ENCODE assay signal across 19 cellular contexts in the genomic region with DNA sequence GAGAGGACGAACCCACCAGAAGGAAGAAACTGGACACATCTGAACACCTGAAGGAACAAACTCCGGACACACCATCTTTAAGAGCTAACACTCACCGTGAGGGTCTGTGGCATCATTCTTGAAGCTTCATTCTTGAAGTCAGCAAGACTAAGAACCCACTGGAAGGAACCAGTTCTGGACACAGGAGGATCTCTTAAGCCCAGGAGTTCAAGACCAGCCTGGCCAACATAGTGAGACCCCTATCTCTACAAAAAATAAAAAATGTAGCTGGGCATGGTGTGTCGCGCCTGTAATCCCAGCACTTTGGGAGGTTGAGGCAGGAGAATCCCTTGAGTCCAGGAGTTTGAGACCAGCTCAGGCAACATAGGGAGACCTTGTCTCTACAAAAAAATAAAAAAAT. TPM values are rescaled to one million over a fixed set of nuclear protein-coding genes. Genes with fewer than 3 reads are reported as not detected.
DNase-seq lines count a peak whose midpoint lies in the region; ATAC-seq, FAIRE-seq and TF ChIP-seq lines count a peak whose summit lies in the region.
"Had no signal": no experiment of that assay in that cellular context is flagged by ENCODE, and none has a peak within 500 bp of the region (broad histone marks: within the 10 kb centered on the region; RNA-seq: fewer than 3 reads in every experiment).

No MANE protein-coding gene starts in this region.

- intact Hi-C loops in activated CD8-positive, alpha-beta T cell treated with anti-CD3 and anti-CD28 coated beads for 36 hours (cut with micrococcal nuclease), result no loop called here
- intact Hi-C loops in vagina (cut with DNase I), result no loop called here

- TF ChIP-seq CTCF in A549 (IDR thresholded peaks at IDR 0.05) (no peak), osteocyte (IDR thresholded peaks at IDR 0.05) (no peak), vagina (IDR thresholded peaks at IDR 0.05) (no peak)
- TF ChIP-seq CTCF in activated CD8-positive, alpha-beta T cell treated with anti-CD3 and anti-CD28 coated beads for 36 hours (IDR thresholded peaks at IDR 0.05), result no peak

- H3K4me1 ChIP-seq in A549 (peaks cover 7% of the 10 kb centered on the region), vagina (peaks cover 13% of the 10 kb centered on the region)

- peak overlapping the region; percentile 43 for H3K4me3 Mint-ChIP-seq in activated CD4-positive, alpha-beta T cell treated with anti-CD3 and anti-CD28 coated beads, Interleukin-2, amount 10 ng/mL, durations not matched to agents 7 days and 5 days
- H3K4me3 Mint-ChIP-seq in activated CD8-positive, alpha-beta T cell treated with anti-CD3 and anti-CD28 coated beads for 36 hours, result peak overlapping the region; percentile 63
- peak overlapping the region; percentile 54 for H3K4me3 Mint-ChIP-seq in activated naive CD8-positive, alpha-beta T cell treated with anti-CD3 and anti-CD28 coated beads, Interleukin-2, amount 50 U/mL, for 24 hours
- H3K4me3 Mint-ChIP-seq in osteocyte (ENCODE audit: unreplicated experiment), result no peak overlapping the region
- H3K4me3 Mint-ChIP-seq: HFFc6 had no signal

- no peak for DNase-seq in activated CD4-positive, alpha-beta T cell treated with anti-CD3 and anti-CD28 coated beads, Interleukin-2, amount 10 ng/mL, durations not matched to agents 7 days and 5 days
- DNase-seq in activated CD4-positive, alpha-beta T cell treated with anti-CD3 and anti-CD28 coated beads, Interleukin-2, amount 50 U/mL, for 4 hours, result no peak
- DNase-seq in A549 (ENCODE audit: low read depth in 1 of 2, low spot score in 1 of 2) (no peak), osteocyte (ENCODE audit: extremely low spot score, unreplicated experiment) (no peak), NCI-H2171 (lab: John Stamatoyannopoulos, UW) (no peak), vagina (ENCODE audit: extremely low spot score in 2 of 2) (no peak)
- DNase-seq in activated CD8-positive, alpha-beta T cell treated with anti-CD3 and anti-CD28 coated beads for 36 hours, result no peak
- no peak for DNase-seq in activated naive CD8-positive, alpha-beta T cell treated with anti-CD3 and anti-CD28 coated beads, Interleukin-2, amount 50 U/mL, for 24 hours
- DNase-seq: DMS79, HFFc6, KBM-7, NCI-H1105, NCI-H1694, NCI-H2081 treated with DMSO at 0.1 percent for 48 hours had no signal

- no peaks in the 10 kb centered on the region for H3K36me3 ChIP-seq in vagina
- H3K36me3 ChIP-seq: BLaER1 treated with 17β-estradiol and CSF1 and Interleukin-3, amounts not matched to agents 10 nM and 100 nM had no signal

- H3K27ac ChIP-seq in A549 (no peak overlapping the region), vagina (no peak overlapping the region)
- H3K27ac ChIP-seq: BLaER1 treated with 17β-estradiol and CSF1 and Interleukin-3, amounts not matched to agents 10 nM and 100 nM had no signal

- H3K9me3 Mint-ChIP-seq in activated CD4-positive, alpha-beta T cell treated with anti-CD3 and anti-CD28 coated beads, Interleukin-2, amount 10 ng/mL, durations not matched to agents 7 days and 5 days, result no peaks in the 10 kb centered on the region
- no peaks in the 10 kb centered on the region for H3K9me3 Mint-ChIP-seq in activated CD8-positive, alpha-beta T cell treated with anti-CD3 and anti-CD28 coated beads for 36 hours
- no peaks in the 10 kb centered on the region for H3K9me3 Mint-ChIP-seq in activated naive CD8-positive, alpha-beta T cell treated with anti-CD3 and anti-CD28 coated beads, Interleukin-2, amount 50 U/mL, for 24 hours
- no peaks in the 10 kb centered on the region for H3K9me3 Mint-ChIP-seq in osteocyte (ENCODE audit: unreplicated experiment)
- H3K9me3 Mint-ChIP-seq: HFFc6 had no signal

- no peak for TF ChIP-seq EP300 in A549 (IDR thresholded peaks at IDR 0.05)

- H3K36me3 Mint-ChIP-seq in activated CD4-positive, alpha-beta T cell treated with anti-CD3 and anti-CD28 coated beads, Interleukin-2, amount 10 ng/mL, durations not matched to agents 7 days and 5 days (ENCODE audit: low read depth), result no peaks in the 10 kb centered on the region
- no peaks in the 10 kb centered on the region for H3K36me3 Mint-ChIP-seq in activated CD8-positive, alpha-beta T cell treated with anti-CD3 and anti-CD28 coated beads for 36 hours (ENCODE audit: low read depth)
- H3K36me3 Mint-ChIP-seq in activated naive CD8-positive, alpha-beta T cell treated with anti-CD3 and anti-CD28 coated beads, Interleukin-2, amount 50 U/mL, for 24 hours (ENCODE audit: low read depth), result no peaks in the 10 kb centered on the region
- H3K36me3 Mint-ChIP-seq in osteocyte (ENCODE audit: unreplicated experiment), result no peaks in the 10 kb centered on the region

- CTCF ChIA-PET in activated CD4-positive, alpha-beta T cell treated with anti-CD3 and anti-CD28 coated beads, Interleukin-2, amount 10 ng/mL, durations not matched to agents 7 days and 5 days (lab: Charles Lee), result interaction anchor here (0.6 to 2.1 kb wide), 7 partner anchors 13 to 218 kb away, joined by 3 to 6 read pairs (median 5); a partner anchor contains a TSS
- CTCF ChIA-PET in A549 (lab: Yijun Ruan, JAX), result interaction anchor here (0.7 to 14.1 kb wide), 13 partner anchors 7 to 185 kb away, joined by 3 to 232 read pairs (median 6); a partner anchor contains a TSS
- CTCF ChIA-PET in activated CD8-positive, alpha-beta T cell treated with anti-CD3 and anti-CD28 coated beads for 36 hours (lab: Charles Lee), result interaction anchor here (0.8 to 2.7 kb wide), 11 partner anchors 9 to 575 kb away, joined by 3 to 11 read pairs (median 3); no protein-coding TSS in a partner anchor

- H3K27me3 Mint-ChIP-seq in activated CD4-positive, alpha-beta T cell treated with anti-CD3 and anti-CD28 coated beads, Interleukin-2, amount 10 ng/mL, durations not matched to agents 7 days and 5 days, result no peaks in the 10 kb centered on the region
- peaks cover 3% of the 10 kb centered on the region for H3K27me3 Mint-ChIP-seq in activated CD8-positive, alpha-beta T cell treated with anti-CD3 and anti-CD28 coated beads for 36 hours
- peaks cover 4% of the 10 kb centered on the region for H3K27me3 Mint-ChIP-seq in activated naive CD8-positive, alpha-beta T cell treated with anti-CD3 and anti-CD28 coated beads, Interleukin-2, amount 50 U/mL, for 24 hours
- peaks cover 2% of the 10 kb centered on the region for H3K27me3 Mint-ChIP-seq in osteocyte (ENCODE audit: unreplicated experiment)

- H3K9me3 ChIP-seq in A549 (peaks cover 5% of the 10 kb centered on the region; the same call in 2 of the 3 replicates), vagina (no peaks in the 10 kb centered on the region)

- peak overlapping the region; percentile 33; the same call in 2 of the 3 replicates for H3K4me3 ChIP-seq in A549
- H3K4me3 ChIP-seq in vagina, result no peak overlapping the region
- H3K4me3 ChIP-seq: BLaER1 treated with 17β-estradiol and CSF1 and Interleukin-3, amounts not matched to agents 10 nM and 100 nM had no signal

- POLR2A ChIA-PET in activated CD4-positive, alpha-beta T cell treated with anti-CD3 and anti-CD28 coated beads, Interleukin-2, amount 10 ng/mL, durations not matched to agents 7 days and 5 days (lab: Charles Lee), result no interaction called here
- POLR2A ChIA-PET in A549 (lab: Yijun Ruan, JAX), result interaction anchor here (0.6 to 1.2 kb wide), 3 partner anchors 20 to 98 kb away, joined by 4 to 6 read pairs (median 4); a partner anchor contains a TSS
- POLR2A ChIA-PET in activated CD8-positive, alpha-beta T cell treated with anti-CD3 and anti-CD28 coated beads for 36 hours (lab: Charles Lee), result interaction anchor here (0.8 kb wide), 1 partner anchor 76 kb away, joined by 3 read pairs; no protein-coding TSS in a partner anchor

- TF ChIP-seq POLR2A in A549 (IDR thresholded peaks at IDR 0.05; ENCODE audit: low read length) (no peak), vagina (IDR thresholded peaks at IDR 0.05) (no peak)

- H3K27ac Mint-ChIP-seq in activated CD4-positive, alpha-beta T cell treated with anti-CD3 and anti-CD28 coated beads, Interleukin-2, amount 10 ng/mL, durations not matched to agents 7 days and 5 days, result no peak overlapping the region
- H3K27ac Mint-ChIP-seq in activated CD8-positive, alpha-beta T cell treated with anti-CD3 and anti-CD28 coated beads for 36 hours, result no peak overlapping the region
- H3K27ac Mint-ChIP-seq in activated naive CD8-positive, alpha-beta T cell treated with anti-CD3 and anti-CD28 coated beads, Interleukin-2, amount 50 U/mL, for 24 hours, result peak overlapping the region; percentile 27
- no peak overlapping the region for H3K27ac Mint-ChIP-seq in osteocyte (ENCODE audit: unreplicated experiment)
- H3K27ac Mint-ChIP-seq: HFFc6 had no signal

- H3K4me2 ChIP-seq in A549, result peak overlapping the region; percentile 48
- H3K4me2 ChIP-seq: BLaER1 treated with 17β-estradiol and CSF1 and Interleukin-3, amounts not matched to agents 10 nM and 100 nM had no signal

- TF ChIP-seq RAD21 in A549 (conservative IDR thresholded peaks at IDR 0.05 in 1 of 2, IDR thresholded peaks at IDR 0.05 in 1 of 2), result no peak

- H3K4me1 Mint-ChIP-seq in activated CD4-positive, alpha-beta T cell treated with anti-CD3 and anti-CD28 coated beads, Interleukin-2, amount 10 ng/mL, durations not matched to agents 7 days and 5 days, result peaks cover 19% of the 10 kb centered on the region
- H3K4me1 Mint-ChIP-seq in activated CD8-positive, alpha-beta T cell treated with anti-CD3 and anti-CD28 coated beads for 36 hours (ENCODE audit: low read depth), result peaks cover 12% of the 10 kb centered on the region
- no peaks in the 10 kb centered on the region for H3K4me1 Mint-ChIP-seq in activated naive CD8-positive, alpha-beta T cell treated with anti-CD3 and anti-CD28 coated beads, Interleukin-2, amount 50 U/mL, for 24 hours
- H3K4me1 Mint-ChIP-seq in osteocyte (ENCODE audit: unreplicated experiment), result peaks cover 3% of the 10 kb centered on the region

- WGBS in A549 (ENCODE audit: missing lambda C conversion rate), result 75% methylated on average over 5 of the region's 5 CpGs

- H3K27me3 ChIP-seq in vagina, result no peaks in the 10 kb centered on the region
- H3K27me3 ChIP-seq: BLaER1 treated with 17β-estradiol and CSF1 and Interleukin-3, amounts not matched to agents 10 nM and 100 nM had no signal

- ATAC-seq in A549, result no peak
- ATAC-seq in activated CD8-positive, alpha-beta T cell treated with anti-CD3 and anti-CD28 coated beads for 36 hours, result no peak
- ATAC-seq in activated naive CD8-positive, alpha-beta T cell treated with anti-CD3 and anti-CD28 coated beads, Interleukin-2, amount 50 U/mL, for 24 hours, result no peak
- ATAC-seq: Panc1 had no signal

- no peak for FAIRE-seq in A549 (lab: Jason Lieb, UNC)
- FAIRE-seq: GM12892, GM18507, H54 had no signal

RNA-seq across cellular contexts. Expression of a gene that starts 20.5 kb away (rescaled TPM):
- total RNA-seq in activated CD4-positive, alpha-beta T cell treated with anti-CD3 and anti-CD28 coated beads, Interleukin-2, amount 10 ng/mL, durations not matched to agents 7 days and 5 days, result 10 to 100 TPM; 23.7 to 26.7 TPM
- 13.8 and 15.3 TPM in 2 replicates for polyA plus RNA-seq in A549 (2011; rRNA removed)
- 7.9 and 10.4 TPM in 2 replicates for polyA plus RNA-seq in A549 (2012; cell fraction: cytosol; rRNA removed)
- polyA plus RNA-seq in A549 (2012; cell fraction: nucleus; rRNA removed), result 8.6 and 10.5 TPM in 2 replicates
- polyA plus RNA-seq in A549 (2017; fragmentation: RNase III; extraction: RNeasy Plus Mini Kit Qiagen cat#74134 plus additional on column Dnase treatment), result 19.3 to 21.5 TPM (median 20.8 TPM) in 3 replicates
- 11.0 and 16.4 TPM in 2 replicates for polyA minus RNA-seq in A549 (2011; rRNA and poly(A)+ RNA removed)
- 10 to 100 TPM; 15.3 to 17.9 TPM for total RNA-seq in activated CD8-positive, alpha-beta T cell treated with anti-CD3 and anti-CD28 coated beads for 36 hours
- 28.3 and 28.6 TPM in 2 replicates for total RNA-seq in osteocyte
- 10.6 TPM for total RNA-seq in vagina

RNA-seq across cellular contexts. Expression of a gene that starts 21.3 kb away (rescaled TPM):
- total RNA-seq in activated CD4-positive, alpha-beta T cell treated with anti-CD3 and anti-CD28 coated beads, Interleukin-2, amount 10 ng/mL, durations not matched to agents 7 days and 5 days, result 1 to 10 TPM; 4.0 to 5.1 TPM
- 3.7 and 4.1 TPM in 2 replicates for polyA plus RNA-seq in A549 (2011; rRNA removed)
- polyA plus RNA-seq in A549 (2012; cell fraction: cytosol; rRNA removed), result 4.6 and 5.6 TPM in 2 replicates
- polyA plus RNA-seq in A549 (2012; cell fraction: nucleus; rRNA removed), result 43.7 and 49.2 TPM in 2 replicates
- 4.7 to 4.8 TPM (median 4.8 TPM) in 3 replicates for polyA plus RNA-seq in A549 (2017; fragmentation: RNase III; extraction: RNeasy Plus Mini Kit Qiagen cat#74134 plus additional on column Dnase treatment)
- 5.9 and 6.8 TPM in 2 replicates for polyA minus RNA-seq in A549 (2011; rRNA and poly(A)+ RNA removed)
- 1 to 10 TPM; 3.8 to 5.4 TPM for total RNA-seq in activated CD8-positive, alpha-beta T cell treated with anti-CD3 and anti-CD28 coated beads for 36 hours
- 5.7 and 6.8 TPM in 2 replicates for total RNA-seq in osteocyte
- total RNA-seq in vagina, result 144 TPM

RNA-seq across cellular contexts. Expression of a gene that starts 58.2 kb away (rescaled TPM):
- total RNA-seq in activated CD4-positive, alpha-beta T cell treated with anti-CD3 and anti-CD28 coated beads, Interleukin-2, amount 10 ng/mL, durations not matched to agents 7 days and 5 days, result 10 to 100 TPM; 84.8 to 89.2 TPM
- polyA plus RNA-seq in A549 (2011; rRNA removed) (62.8 and 67.9 TPM in 2 replicates), A549 (2017; fragmentation: RNase III; extraction: RNeasy Plus Mini Kit Qiagen cat#74134 plus additional on column Dnase treatment) (44.5 to 48.2 TPM (median 45.5 TPM) in 3 replicates)
- polyA plus RNA-seq in A549 (2012; cell fraction: cytosol; rRNA removed), result 30.9 and 36.2 TPM in 2 replicates
- 79.2 and 100 TPM in 2 replicates for polyA plus RNA-seq in A549 (2012; cell fraction: nucleus; rRNA removed)
- polyA minus RNA-seq in A549 (2011; rRNA and poly(A)+ RNA removed), result 51.1 and 56.5 TPM in 2 replicates
- 10 to 100 TPM; 75.1 to 75.6 TPM for total RNA-seq in activated CD8-positive, alpha-beta T cell treated with anti-CD3 and anti-CD28 coated beads for 36 hours
- total RNA-seq in osteocyte (87.5 and 90.9 TPM in 2 replicates), vagina (40.0 TPM)

Comparison
In these comparisons a context has a peak if more than half of its experiments do, and no peak if none do; other contexts are left out.
1. RNA of a gene that starts 21.3 kb away (total RNA-seq): 144 TPM in vagina (single experiment); 5.7 to 6.8 TPM in osteocyte, 3.8 to 5.4 TPM in activated CD8-positive, alpha-beta T cell treated with anti-CD3 and anti-CD28 coated beads for 36 hours and 4.0 to 5.1 TPM in activated CD4-positive, alpha-beta T cell treated with anti-CD3 and anti-CD28 coated beads, Interleukin-2, amount 10 ng/mL, durations not matched to agents 7 days and 5 days; every median in the first group is over 10 times any median in the second.